8 cellular contexts compared by ENCODE assay signal in the genomic region with DNA sequence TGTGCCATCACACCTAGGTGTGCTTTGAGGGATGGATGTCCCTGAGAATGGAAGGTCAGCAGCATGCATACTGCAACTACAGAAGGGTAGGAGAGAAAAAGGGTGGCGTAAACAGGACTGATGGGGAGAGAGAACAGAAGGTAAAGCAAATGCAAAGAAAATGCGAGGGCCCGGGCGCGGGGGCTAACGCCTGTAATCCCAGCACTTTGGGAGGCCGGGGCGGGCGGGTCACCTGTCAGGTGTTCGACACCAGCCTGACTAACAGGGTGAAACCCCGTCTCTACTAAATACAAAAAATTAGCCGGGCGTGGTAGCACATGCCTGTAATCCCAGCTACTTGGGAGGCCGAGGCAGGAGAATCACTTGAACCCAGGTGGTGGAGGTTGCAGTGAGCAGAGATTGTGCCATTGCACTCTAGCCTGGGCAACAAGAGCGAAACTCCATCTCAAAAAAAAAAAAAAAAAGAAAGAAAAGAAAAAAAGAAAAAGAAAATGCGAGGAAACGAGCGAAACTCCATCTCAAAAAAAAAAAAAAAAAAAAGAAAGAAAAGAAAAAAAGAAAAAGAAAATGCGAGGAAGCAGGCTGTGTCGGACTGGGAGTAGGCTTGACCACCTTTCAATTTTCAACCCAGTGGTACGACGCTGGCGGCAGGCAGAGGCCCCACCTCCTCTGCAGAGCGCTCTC. TPM values are rescaled to one million over a fixed set of nuclear protein-coding genes. Genes with fewer than 3 reads are reported as not detected.
A peak's percentile ranks its signal among the peaks of the same experiment; 100 is the strongest.
DNase-seq lines count a peak whose midpoint lies in the region; ATAC-seq, FAIRE-seq and TF ChIP-seq lines count a peak whose summit lies in the region.
"Not testable (repeated sequence)": the region's sequence is repeated elsewhere in the genome, so short reads cannot be mapped to it uniquely, and the experiment has no call there.

No MANE protein-coding gene starts in this region.

- not testable (repeated sequence) for H3K36me3 Mint-ChIP-seq in mesothelial cell of epicardium

- H3K27me3 ChIP-seq in Peyer's patch; small intestine (ENCODE audit: control insufficient read depth in 2 of 2, insufficient read depth in 2 of 2, low read length in 2 of 2): not testable (repeated sequence)

- not testable (repeated sequence) for H3K27me3 Mint-ChIP-seq in mesothelial cell of epicardium (ENCODE audit: low read depth)

- not testable (repeated sequence) for H3K9me3 Mint-ChIP-seq in mesothelial cell of epicardium

- TF ChIP-seq CTCF in AG09309 (IDR thresholded peaks at IDR 0.05; ENCODE audit: control insufficient read depth, insufficient read depth, low read depth, low read length, missing control alignments); Peyer's patch (IDR thresholded peaks at IDR 0.05); fibroblast of the aortic adventitia (IDR thresholded peaks at IDR 0.05; ENCODE audit: insufficient read depth, low read length); mesothelial cell of epicardium (IDR thresholded peaks at IDR 0.05; ENCODE audit: unreplicated experiment): not testable (repeated sequence)

- peak overlapping the region; percentile 85 to 98 (median 91) for H3K27ac ChIP-seq in Peyer's patch
- H3K27ac ChIP-seq in angular gyrus (ENCODE audit: low read depth, low read length) = peak overlapping the region; percentile 94
- peak overlapping the region; percentile 98 to 99 for H3K27ac ChIP-seq in small intestine (ENCODE audit: low read depth in 1 of 2, low read length in 1 of 2)

- not testable (repeated sequence) for DNase-seq in AG09309 (ENCODE audit: low read depth); fibroblast of the aortic adventitia (ENCODE audit: low read depth); mesothelial cell of epicardium (ENCODE audit: low spot score in 2 of 2, unreplicated experiment in 2 of 2); small intestine
- DNase-seq in Peyer's patch = peak in 1 of 3 donors; percentile 47

- peak overlapping the region; percentile 99 for H3K27ac Mint-ChIP-seq in mesothelial cell of epicardium

- H3K4me3 ChIP-seq in AG09309 (ENCODE audit: control insufficient read depth, low read depth, low read length) (peak overlapping the region; percentile 87), Peyer's patch (peak overlapping the region; percentile 64 to 98 (median 78)), fibroblast of the aortic adventitia (ENCODE audit: low read depth, low read length) (peak overlapping the region; percentile 91), small intestine (ENCODE audit: low read depth in 1 of 2, low read length in 2 of 2) (peak overlapping the region; percentile 37 to 95)

- not testable (repeated sequence) for H3K36me3 ChIP-seq in Peyer's patch; small intestine (ENCODE audit: control insufficient read depth in 2 of 2, insufficient read depth in 2 of 2, low read length in 2 of 2)

- ATAC-seq in GM19395 (IDR thresholded peaks at IDR 0.05; ENCODE audit: unreplicated experiment) (peak; percentile 13), HG03135 (IDR thresholded peaks at IDR 0.05; ENCODE audit: unreplicated experiment) (peak; percentile 14)

- not testable (repeated sequence) for H3K9me3 ChIP-seq in Peyer's patch; small intestine (ENCODE audit: control insufficient read depth, low read depth)

- H3K4me3 Mint-ChIP-seq in mesothelial cell of epicardium = peak overlapping the region; percentile 94

- peaks cover 0 to 27% (median 0%) of the 10 kb centered on the region in 4 donors for H3K4me1 ChIP-seq in Peyer's patch
- H3K4me1 ChIP-seq in small intestine (ENCODE audit: control insufficient read depth in 2 of 2, insufficient read depth in 1 of 2, low read depth in 1 of 2, low read length in 1 of 2) = not testable (repeated sequence)

- TF ChIP-seq POLR2A in Peyer's patch (IDR thresholded peaks at IDR 0.05) = not testable (repeated sequence)

- not testable (repeated sequence) for FAIRE-seq in small intestine (lab: Jason Lieb, UNC)

- WGBS in small intestine, 3 donors = 14 to 25% (median 18%) methylated on average over 23 to 24 of the region's 24 CpGs

- H3K4me1 Mint-ChIP-seq in mesothelial cell of epicardium = peaks cover 28% of the 10 kb centered on the region

RNA-seq across cellular contexts. Expression of a gene that starts 1.2 kb away (rescaled TPM):
- total RNA-seq in Peyer's patch (10 to 100 TPM; 61.9 to 95.6 (median 85.1) TPM), fibroblast of the aortic adventitia (ENCODE audit: low replicate concordance) (234 and 357 TPM in 2 replicates), mesothelial cell of epicardium (86.5 to 90.6 TPM (median 90.2 TPM) in 3 replicates)
- polyA plus RNA-seq in small intestine = 10 to 100 TPM; 39.7 to 65.5 (median 48.3) TPM

RNA-seq across cellular contexts. Expression of a gene that starts 50.4 kb away (rescaled TPM):
- total RNA-seq in Peyer's patch (10 to 100 TPM in 1 of 4 donors, 1 to 10 TPM in 2, under 1 TPM in 1; 0.70 to 71.0 (median 3.2) TPM), fibroblast of the aortic adventitia (ENCODE audit: low replicate concordance) (10.8 and 11.8 TPM in 2 replicates), mesothelial cell of epicardium (31.9 to 39.5 TPM (median 39.5 TPM) in 3 replicates)
- 1 to 10 TPM in 1 of 3 donors, under 1 TPM in 2; 0.22 to 6.3 (median 0.81) TPM for polyA plus RNA-seq in small intestine
